ENCODE assay signal across 13 cellular contexts in the genomic region with DNA sequence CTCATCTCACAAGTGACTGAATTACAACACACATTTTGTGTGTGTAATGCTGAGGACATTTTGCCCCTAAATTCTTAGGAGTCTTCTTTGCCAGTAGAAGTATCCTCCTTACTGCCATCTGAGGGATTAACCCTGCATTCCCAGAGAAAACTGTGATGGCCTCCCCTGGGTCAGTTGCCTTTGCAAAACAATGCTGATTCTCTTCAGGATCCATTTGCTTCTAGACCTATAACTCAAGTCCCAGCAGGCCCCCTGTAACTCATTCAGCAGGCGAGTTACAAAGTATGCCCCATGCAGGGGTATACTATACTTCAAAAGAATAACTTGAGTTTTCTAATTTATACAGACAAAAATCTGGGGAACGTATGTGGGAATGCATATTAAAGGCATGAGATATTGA.
"Had no signal": no experiment of that assay in that cellular context is flagged by ENCODE, and none has a peak within 500 bp of the region (broad histone marks: within the 10 kb centered on the region; RNA-seq: fewer than 3 reads in every experiment).

No MANE protein-coding gene starts in this region.

- DNase-seq: activated gamma-delta T cell treated with Interleukin-2 at 50 U/mL for 16 hours; activated naive CD8-positive, alpha-beta T cell treated with anti-CD3 and anti-CD28 coated beads, Interleukin-2, amount 10 ng/mL, durations not matched to agents 7 days and 5 days; anterior cingulate cortex; dermis blood vessel endothelial cell; hypothalamus; left lung; nephron progenitor cell; ovary; stimulated activated CD4-positive, alpha-beta T cell treated with anti-CD3 and anti-CD28 coated beads, Interleukin-2, amount 100 ng/mL, for 48 hours; upper lobe of right lung had no signal

- H3K36me3 ChIP-seq: left lung, ovary, upper lobe of right lung had no signal

- H3K4me3 ChIP-seq: left lung, ovary, upper lobe of right lung had no signal

- H3K27me3 Mint-ChIP-seq: activated CD8-positive, alpha-beta memory T cell treated with anti-CD3 and anti-CD28 coated beads, Interleukin-2, amount 10 ng/mL, durations not matched to agents 7 days and 5 days had no signal

- H3K4me3 Mint-ChIP-seq: activated CD8-positive, alpha-beta memory T cell treated with anti-CD3 and anti-CD28 coated beads, Interleukin-2, amount 10 ng/mL, durations not matched to agents 7 days and 5 days; activated naive CD8-positive, alpha-beta T cell treated with anti-CD3 and anti-CD28 coated beads, Interleukin-2, amount 10 ng/mL, durations not matched to agents 7 days and 5 days; nephron progenitor cell; stimulated activated naive CD8-positive, alpha-beta T cell treated with anti-CD3 and anti-CD28 coated beads, Interleukin-15, Interleukin-2, amounts not matched to agents 100 ng/mL and 50 ng/mL, for 24 hours had no signal

- H3K27ac Mint-ChIP-seq: activated naive CD8-positive, alpha-beta T cell treated with anti-CD3 and anti-CD28 coated beads, Interleukin-2, amount 10 ng/mL, durations not matched to agents 7 days and 5 days; stimulated activated naive CD8-positive, alpha-beta T cell treated with anti-CD3 and anti-CD28 coated beads, Interleukin-15, Interleukin-2, amounts not matched to agents 100 ng/mL and 50 ng/mL, for 24 hours had no signal

- H3K9me3 Mint-ChIP-seq: activated naive CD8-positive, alpha-beta T cell treated with anti-CD3 and anti-CD28 coated beads, Interleukin-2, amount 10 ng/mL, durations not matched to agents 7 days and 5 days; nephron progenitor cell; stimulated activated naive CD8-positive, alpha-beta T cell treated with anti-CD3 and anti-CD28 coated beads, Interleukin-15, Interleukin-2, amounts not matched to agents 100 ng/mL and 50 ng/mL, for 24 hours; T-helper 2 cell treated with Interferon-gamma antibody and Interleukin-4, amounts not matched to agents 5 μg/mL and 100 μg/mL, for 36 hours had no signal

- ATAC-seq: left lung, upper lobe of right lung had no signal

- H3K9me3 ChIP-seq: left lung, upper lobe of right lung had no signal

- H3K4me1 ChIP-seq: left lung, upper lobe of right lung had no signal

- H3K27me3 ChIP-seq: ovary, upper lobe of right lung had no signal

- H3K36me3 Mint-ChIP-seq: activated CD8-positive, alpha-beta memory T cell treated with anti-CD3 and anti-CD28 coated beads, Interleukin-2, amount 10 ng/mL, durations not matched to agents 7 days and 5 days; activated naive CD8-positive, alpha-beta T cell treated with anti-CD3 and anti-CD28 coated beads, Interleukin-2, amount 10 ng/mL, durations not matched to agents 7 days and 5 days had no signal

- H3K27ac ChIP-seq: left lung, ovary, upper lobe of right lung had no signal
